8 cellular contexts compared by ENCODE assay signal in the genomic region with DNA sequence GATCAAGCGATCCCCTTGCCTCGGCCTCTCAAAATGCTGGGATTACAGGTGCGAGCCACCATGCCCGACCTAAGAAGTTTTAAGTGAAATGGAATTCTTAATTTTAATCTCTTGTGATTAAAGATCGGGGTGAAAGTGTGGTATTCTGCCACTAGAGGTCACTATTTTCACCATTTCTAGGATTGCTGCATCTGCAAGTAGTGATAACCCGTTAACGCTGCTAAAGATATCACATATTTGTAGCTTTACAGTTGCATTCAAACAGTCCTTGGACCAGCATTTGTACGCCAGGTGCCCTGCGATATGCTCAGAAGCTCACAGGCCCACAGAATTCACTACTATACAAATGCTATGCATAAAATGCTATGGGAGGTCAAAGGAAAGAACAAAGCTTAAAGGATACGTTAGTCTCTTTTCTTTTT. TPM values are rescaled to one million over a fixed set of nuclear protein-coding genes. Genes with fewer than 3 reads are reported as not detected.
A peak's percentile ranks its signal among the peaks of the same experiment; 100 is the strongest.
DNase-seq lines count a peak whose midpoint lies in the region; ATAC-seq and TF ChIP-seq lines count a peak whose summit lies in the region.

No MANE protein-coding gene starts in this region.

- H4K20me1 ChIP-seq in IMR-90 (ENCODE audit: insufficient read depth, low read length) (no peaks in the 10 kb centered on the region), PC-9 (ENCODE audit: insufficient read depth) (no peaks in the 10 kb centered on the region)

- H3K79me1 ChIP-seq in IMR-90 (ENCODE audit: low read depth in 1 of 2, low read length in 2 of 2) = no peaks in the 10 kb centered on the region

- H3K27me3 ChIP-seq in IMR-90 (ENCODE audit: control insufficient read depth, insufficient read depth, low read length) = no peaks in the 10 kb centered on the region
- no peaks in the 10 kb centered on the region for H3K27me3 ChIP-seq in PC-9 (ENCODE audit: insufficient read depth, low read depth)
- no peaks in the 10 kb centered on the region for H3K27me3 ChIP-seq in colonic mucosa

- no peak for TF ChIP-seq POLR2A in IMR-90 (IDR thresholded peaks at IDR 0.05; ENCODE audit: low read depth, low read length)

- DNase-seq in DMS79 treated with DMSO at 0.1 percent for 48 hours (lab: John Stamatoyannopoulos, UW) (peak; percentile 76), DMS79 (lab: John Stamatoyannopoulos, UW) (no peak), IMR-90 (peak; percentile 69), PC-9 (peak in 1 of 2 experiments; percentile 6), colonic mucosa (peak; percentile 19), medulla oblongata (ENCODE audit: extremely low spot score) (peak; percentile 70)

- H4K8ac ChIP-seq in IMR-90 (ENCODE audit: low read depth in 2 of 2, low read length in 2 of 2) = no peak overlapping the region

- no peaks in the 10 kb centered on the region for H3K4me1 ChIP-seq in IMR-90 (ENCODE audit: control insufficient read depth, insufficient read depth, low read length)
- no peaks in the 10 kb centered on the region for H3K4me1 ChIP-seq in PC-9 (replicated peaks; ENCODE audit: insufficient read depth)
- H3K4me1 ChIP-seq in colonic mucosa = no peaks in the 10 kb centered on the region

- H3K79me2 ChIP-seq in PC-9 (ENCODE audit: low read depth) = no peaks in the 10 kb centered on the region

- H2BK15ac ChIP-seq in IMR-90 (ENCODE audit: low read depth, low read length) = no peak overlapping the region

- no peak overlapping the region for H4K5ac ChIP-seq in IMR-90 (ENCODE audit: low read depth, low read length)

- no peak overlapping the region for H2BK120ac ChIP-seq in IMR-90 (ENCODE audit: low read depth, low read length)

- peak; percentile 71 for TF ChIP-seq CTCF in IMR-90 (conservative IDR thresholded peaks at IDR 0.05; ENCODE audit: low read depth, low read length)
- TF ChIP-seq CTCF in PC-9 (conservative IDR thresholded peaks at IDR 0.05) = peak; percentile 86
- TF ChIP-seq CTCF in colonic mucosa (IDR thresholded peaks at IDR 0.05) = peak; percentile 68

- H3K36me3 ChIP-seq in IMR-90 (ENCODE audit: control insufficient read depth, insufficient read depth, low read length) = no peaks in the 10 kb centered on the region
- H3K36me3 ChIP-seq in PC-9 (ENCODE audit: low read depth) = no peaks in the 10 kb centered on the region
- no peaks in the 10 kb centered on the region for H3K36me3 ChIP-seq in colonic mucosa

- TF ChIP-seq RAD21 in IMR-90 (IDR thresholded peaks at IDR 0.05; ENCODE audit: low read length) = peak; percentile 72

- 33% methylated on average over 4 of the region's 10 CpGs; no CpG with 5 or more reads in 1 of the 2 experiments for WGBS in IMR-90 (ENCODE audit: extremely low coverage in 2 of 2, insufficient read length in 1 of 2), 2 experiments

- H3K9me1 ChIP-seq in IMR-90 (ENCODE audit: insufficient read depth, low read length) = no peaks in the 10 kb centered on the region

- no peaks in the 10 kb centered on the region for H3K9me3 ChIP-seq in IMR-90 (ENCODE audit: control insufficient read depth, insufficient read depth, low read length)
- H3K9me3 ChIP-seq in PC-9 (ENCODE audit: insufficient read depth, low read depth) = no peaks in the 10 kb centered on the region
- H3K9me3 ChIP-seq in colonic mucosa = no peaks in the 10 kb centered on the region

- peak overlapping the region; percentile 80 for H2AFZ ChIP-seq in IMR-90 (replicated peaks; ENCODE audit: low read length, poor library complexity)
- no peak overlapping the region for H2AFZ ChIP-seq in PC-9

- no peak overlapping the region for H3K56ac ChIP-seq in IMR-90 (ENCODE audit: extremely low read depth, insufficient read depth, low read length)

- H4K91ac ChIP-seq in IMR-90 (ENCODE audit: insufficient read depth, low read depth, low read length) = no peak overlapping the region

- H2BK5ac ChIP-seq in IMR-90 (ENCODE audit: low read depth, low read length, poor library complexity, severe bottlenecking) = no peak overlapping the region

- H3K4ac ChIP-seq in IMR-90 (ENCODE audit: low read depth, low read length) = no peak overlapping the region

- H3F3A ChIP-seq in PC-9 (ENCODE audit: insufficient read depth, low read depth) = 0 out of 2 replicates have a peak, but pooled peaks cover 5% of the 10 kb centered on the region

- no peak overlapping the region for H3K18ac ChIP-seq in IMR-90 (ENCODE audit: low read depth, low read length)

- CTCF ChIA-PET in IMR-90 (lab: Yijun Ruan, JAX) (interaction anchor here (0.6 to 1.8 kb wide), 18 partner anchors 8 to 531 kb away, joined by 3 to 10 read pairs (median 4); no protein-coding TSS in a partner anchor), PC-9 (lab: Charles Lee) (interaction anchor here (0.5 to 1.0 kb wide), 3 partner anchors 13 to 125 kb away, joined by 3 to 6 read pairs (median 3); no protein-coding TSS in a partner anchor)

- H3K4me3 ChIP-seq in IMR-90 (ENCODE audit: insufficient read depth, low read depth, low read length) (no peak overlapping the region), PC-9 (no peak overlapping the region), colonic mucosa (no peak overlapping the region)

- peak overlapping the region; percentile 63 for H3K4me2 ChIP-seq in IMR-90 (ENCODE audit: low read depth, low read length)
- H3K4me2 ChIP-seq in PC-9 = no peak overlapping the region

- no peak overlapping the region for H2AK5ac ChIP-seq in IMR-90 (ENCODE audit: low read depth, low read length)

- no peak overlapping the region for H2AK9ac ChIP-seq in IMR-90 (replicated peaks; ENCODE audit: low read depth, low read length, poor library complexity)

- POLR2A ChIA-PET in IMR-90 (lab: Charles Lee; ENCODE audit: unreplicated experiment) (no interaction called here), PC-9 (lab: Charles Lee; ENCODE audit: unreplicated experiment) (no interaction called here)

- H3K27ac ChIP-seq in IMR-90 (ENCODE audit: insufficient read depth, low read length) (no peak overlapping the region), PC-9 (no peak overlapping the region), colonic mucosa (no peak overlapping the region)

- H2BK20ac ChIP-seq in IMR-90 (ENCODE audit: low read depth, low read length) = no peak overlapping the region

- H3K14ac ChIP-seq in IMR-90 (replicated peaks; ENCODE audit: low read depth, low read length) = no peak overlapping the region

- in situ Hi-C loops in IMR-90 (cut with MboI; ENCODE audit: low sequenced_read_pairs) = loop anchor here (5.0 kb wide), 1 partner anchor 164 kb away; no protein-coding TSS in a partner anchor

- H3K9ac ChIP-seq in IMR-90 (ENCODE audit: low read depth, low read length) = no peak overlapping the region
- no peak overlapping the region for H3K9ac ChIP-seq in colonic mucosa (ENCODE audit: low read depth in 2 of 2, low read length in 2 of 2)

- peak; percentile 74 for ATAC-seq in IMR-90 (ENCODE audit: low read depth)
- no peak for ATAC-seq in HG03196 (IDR thresholded peaks at IDR 0.05; ENCODE audit: unreplicated experiment)
- ATAC-seq in GM18498 (IDR thresholded peaks at IDR 0.05; ENCODE audit: unreplicated experiment) = no peak

- dilution Hi-C loops in IMR-90 (cut with HindIII; ENCODE audit: low sequenced_read_pairs, unreplicated experiment) = no loop called here

- intact Hi-C loops in IMR-90 (cut with micrococcal nuclease) (loop anchor here (1.0 to 5.0 kb wide), 4 partner anchors 41 to 445 kb away; a partner anchor contains a TSS), PC-9 (cut with micrococcal nuclease; ENCODE audit: unreplicated experiment) (loop anchor here (1.0 to 5.0 kb wide), 3 partner anchors 49 to 159 kb away; no protein-coding TSS in a partner anchor), colonic mucosa (cut with DNase I) (loop anchor here (2.0 to 5.0 kb wide), 2 partner anchors 64 to 159 kb away; no protein-coding TSS in a partner anchor)

- H3K23ac ChIP-seq in IMR-90 (ENCODE audit: low read depth, low read length) = no peak overlapping the region

- BruUV-seq in IMR-90 (replicated peaks; lab: Mats Ljungman, UMichigan) (no TSS peak), PC-9 (replicated peaks; lab: Mats Ljungman, UMichigan) (no TSS peak)

- H3K9me2 ChIP-seq in PC-9 (ENCODE audit: insufficient read depth) = no peaks in the 10 kb centered on the region

TF ChIP-seq in IMR-90, 13 proteins besides CTCF, POLR2A, EP300 and RAD21 (continues in another document):
- TF ChIP-seq BHLHE40 (IDR thresholded peaks at IDR 0.05; ENCODE audit: low read depth, low read length) (no peak), RCOR1 (IDR thresholded peaks at IDR 0.05; ENCODE audit: insufficient replicate concordance, low read length) (no peak), CEBPB (IDR thresholded peaks at IDR 0.05; ENCODE audit: low read depth, low read length) (no peak)
- TF ChIP-seq, protein P1, sequence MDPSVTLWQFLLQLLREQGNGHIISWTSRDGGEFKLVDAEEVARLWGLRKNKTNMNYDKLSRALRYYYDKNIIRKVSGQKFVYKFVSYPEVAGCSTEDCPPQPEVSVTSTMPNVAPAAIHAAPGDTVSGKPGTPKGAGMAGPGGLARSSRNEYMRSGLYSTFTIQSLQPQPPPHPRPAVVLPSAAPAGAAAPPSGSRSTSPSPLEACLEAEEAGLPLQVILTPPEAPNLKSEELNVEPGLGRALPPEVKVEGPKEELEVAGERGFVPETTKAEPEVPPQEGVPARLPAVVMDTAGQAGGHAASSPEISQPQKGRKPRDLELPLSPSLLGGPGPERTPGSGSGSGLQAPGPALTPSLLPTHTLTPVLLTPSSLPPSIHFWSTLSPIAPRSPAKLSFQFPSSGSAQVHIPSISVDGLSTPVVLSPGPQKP (IDR thresholded peaks at IDR 0.05; ENCODE audit: borderline replicate concordance, low read depth, low read length) = no peak

RNA-seq across cellular contexts. Expression of a gene that starts 19.3 kb away (rescaled TPM):
- total RNA-seq in IMR-90 (2012; rRNA removed) (0.18 and 0.28 TPM in 2 replicates), PC-9 (2021) (0.41 and 0.58 TPM in 2 replicates), colonic mucosa (under 1 TPM; 0.16 to 0.84 TPM)
- polyA plus RNA-seq in IMR-90 (2012; rRNA removed) = 0.09 and 0.10 TPM in 2 replicates
- polyA plus RNA-seq in IMR-90 (2012; cell fraction: cytosol; rRNA removed) = 0.01 and 0.06 TPM in 2 replicates
- polyA plus RNA-seq in IMR-90 (2012; cell fraction: nucleus; rRNA removed; ENCODE audit: low replicate concordance) = 0.05 and 0.41 TPM in 2 replicates

RNA-seq across cellular contexts. Expression of a gene that starts 41.1 kb away (rescaled TPM):
- 8.2 and 32.2 TPM in 2 replicates for total RNA-seq in IMR-90 (2012; rRNA removed)
- polyA plus RNA-seq in IMR-90 (2012; rRNA removed) = 18.4 and 24.5 TPM in 2 replicates
- 6.0 and 8.7 TPM in 2 replicates for polyA plus RNA-seq in IMR-90 (2012; cell fraction: cytosol; rRNA removed)
- 3.4 and 14.4 TPM in 2 replicates for polyA plus RNA-seq in IMR-90 (2012; cell fraction: nucleus; rRNA removed; ENCODE audit: low replicate concordance)
- total RNA-seq in PC-9 (2021) = 53.0 and 66.6 TPM in 2 replicates
- total RNA-seq in colonic mucosa = 10 to 100 TPM; 35.8 to 37.8 TPM

RNA-seq across cellular contexts. Expression of a gene that starts 41.6 kb away (rescaled TPM):
- total RNA-seq in IMR-90 (2012; rRNA removed) = 9.7 and 13.8 TPM in 2 replicates
- 18.5 and 20.7 TPM in 2 replicates for polyA plus RNA-seq in IMR-90 (2012; rRNA removed)
- polyA plus RNA-seq in IMR-90 (2012; cell fraction: cytosol; rRNA removed) = 9.6 and 10.4 TPM in 2 replicates
- polyA plus RNA-seq in IMR-90 (2012; cell fraction: nucleus; rRNA removed; ENCODE audit: low replicate concordance) = 96.7 and 158 TPM in 2 replicates
- 33.1 and 47.4 TPM in 2 replicates for total RNA-seq in PC-9 (2021)
- 10 to 100 TPM; 42.6 to 74.2 TPM for total RNA-seq in colonic mucosa
